Comparison of ENCODE assay signal across 23 cellular contexts in the genomic region with DNA sequence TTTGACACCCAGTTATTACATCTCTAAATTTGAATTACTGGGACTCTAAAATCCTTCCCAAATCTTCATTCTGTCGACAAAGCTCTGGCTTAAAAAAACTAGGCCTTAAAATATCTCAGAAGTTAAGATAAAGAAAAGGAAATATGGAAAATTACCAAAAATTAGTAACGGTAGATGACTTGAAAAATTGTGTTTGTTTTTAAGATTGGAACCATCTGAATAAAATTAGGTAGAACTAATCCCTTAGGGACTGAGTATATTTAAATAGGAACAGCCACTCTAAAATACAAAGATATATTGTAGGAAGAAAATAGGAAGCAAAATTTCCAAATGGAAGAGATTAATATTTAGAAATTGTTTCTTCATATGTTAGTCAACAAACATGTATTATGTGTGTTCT. TPM values are rescaled to one million over a fixed set of nuclear protein-coding genes. Genes with fewer than 3 reads are reported as not detected.
A peak's percentile ranks its signal among the peaks of the same experiment; 100 is the strongest.
DNase-seq lines count a peak whose midpoint lies in the region; TF ChIP-seq lines count a peak whose summit lies in the region.
"Had no signal": no experiment of that assay in that cellular context is flagged by ENCODE, and none has a peak within 500 bp of the region (broad histone marks: within the 10 kb centered on the region; RNA-seq: fewer than 3 reads in every experiment).

No MANE protein-coding gene starts in this region.

- POLR2A ChIA-PET in A673 (lab: Charles Lee; ENCODE audit: low non-redundant PET): no interaction called here

- H3K27ac ChIP-seq in A673 (ENCODE audit: low read depth, low read length, poor library complexity, severe bottlenecking): no peak overlapping the region
- H3K27ac ChIP-seq in SJCRH30: peak overlapping the region; percentile 78
- H3K27ac ChIP-seq: 22Rv1, A549, BLaER1 had no signal

- intact Hi-C loops in A673 (cut with micrococcal nuclease; ENCODE audit: unreplicated experiment): no loop called here

- H3K4me1 ChIP-seq in A673 (ENCODE audit: insufficient read depth, low read length, poor library complexity, severe bottlenecking): peaks cover 26% of the 10 kb centered on the region
- peaks cover 31% of the 10 kb centered on the region for H3K4me1 ChIP-seq in SJCRH30
- peaks cover 10% of the 10 kb centered on the region for H3K4me1 ChIP-seq in adipocyte (ENCODE audit: control insufficient read depth, insufficient read depth, low read length)
- H3K4me1 ChIP-seq: A549, BE2C, BLaER1 had no signal

- H3K36me3 ChIP-seq in A673 (ENCODE audit: insufficient read depth, low read length, poor library complexity, severe bottlenecking) (no peaks in the 10 kb centered on the region), SJCRH30 (no peaks in the 10 kb centered on the region; the same call in 1 of the 2 replicates), adipocyte (ENCODE audit: control insufficient read depth, insufficient read depth, low read length, severe bottlenecking) (no peaks in the 10 kb centered on the region)
- H3K36me3 ChIP-seq: BE2C, BLaER1 had no signal

- CTCF ChIA-PET in A673 (lab: Charles Lee): interaction anchor here (1.3 kb wide), 1 partner anchor 14 kb away, joined by 4 read pairs; no protein-coding TSS in a partner anchor

- no TSS peak for BruUV-seq in A673 (replicated peaks; lab: Mats Ljungman, UMichigan)

- H3K9me3 ChIP-seq in A673 (ENCODE audit: low read depth, low read length, poor library complexity, severe bottlenecking) (no peaks in the 10 kb centered on the region), SJCRH30 (replicated peaks) (no peaks in the 10 kb centered on the region; the same call in none of the 2 replicates), adipocyte (ENCODE audit: control insufficient read depth, low read length) (no peaks in the 10 kb centered on the region)
- H3K9me3 ChIP-seq: A549, BE2C, BLaER1 had no signal

- H3K4me3 ChIP-seq in A673 (ENCODE audit: low read depth, low read length, poor library complexity, severe bottlenecking): no peak overlapping the region
- no peak overlapping the region for H3K4me3 ChIP-seq in SJCRH30
- H3K4me3 ChIP-seq in adipocyte (ENCODE audit: low read length): no peak overlapping the region
- H3K4me3 ChIP-seq: A549, BLaER1, GM12878 had no signal

- DNase-seq in A673 (ENCODE audit: low spot score) (peak; percentile 38), SJCRH30 (peak in 1 of 2 experiments; percentile 47), adipocyte (ENCODE audit: low read depth) (peak; percentile 51), middle frontal gyrus (ENCODE audit: extremely low spot score, low spot score) (no peak), activated gamma-delta T cell treated with Interleukin-2 at 50 U/mL for 16 hours (no peak)
- DNase-seq: ACHN; BE2C; C1 segment of cervical spinal cord; CD4-positive, alpha-beta memory T cell; CD4-positive, CD25-positive, alpha-beta regulatory T cell; CD8-positive, alpha-beta memory T cell; COR-L47; DMS 273 treated with DMSO at 0.1 percent for 48 hours; DMS153; DMS53; DMS79; DND-41; EL; GDM1 had no signal

- H3K27me3 ChIP-seq in A673 (replicated peaks; ENCODE audit: insufficient read depth, low read depth, low read length, poor library complexity) (peaks cover 7% of the 10 kb centered on the region), SJCRH30 (no peaks in the 10 kb centered on the region), adipocyte (replicated peaks; ENCODE audit: control insufficient read depth, insufficient read depth, low read length) (no peaks in the 10 kb centered on the region)
- H3K27me3 ChIP-seq: BE2C, BLaER1 had no signal

- TF ChIP-seq CTCF in A673 (conservative IDR thresholded peaks at IDR 0.05; ENCODE audit: low read depth, low read length): no peak

- H3K9ac ChIP-seq in adipocyte (ENCODE audit: low read length): no peak overlapping the region
- H3K9ac ChIP-seq: BLaER1 had no signal

RNA-seq across cellular contexts. Expression of a gene that starts 45.1 kb away (rescaled TPM):
- total RNA-seq in A673 (2021): 33.7 and 36.5 TPM in 2 replicates
- 39.6 and 44.7 TPM in 2 replicates for total RNA-seq in SJCRH30 (2014; rRNA removed; shearing (Covaris generic))

Comparison
In these comparisons a context has a peak if more than half of its experiments do, and no peak if none do; other contexts are left out.
1. DNase-seq: peak in A673 (single experiment) and adipocyte (single experiment); none in middle frontal gyrus (single experiment) and activated gamma-delta T cell treated with Interleukin-2 at 50 U/mL for 16 hours (single experiment).